ENCODE assay signal across 8 cellular contexts in the genomic region with DNA sequence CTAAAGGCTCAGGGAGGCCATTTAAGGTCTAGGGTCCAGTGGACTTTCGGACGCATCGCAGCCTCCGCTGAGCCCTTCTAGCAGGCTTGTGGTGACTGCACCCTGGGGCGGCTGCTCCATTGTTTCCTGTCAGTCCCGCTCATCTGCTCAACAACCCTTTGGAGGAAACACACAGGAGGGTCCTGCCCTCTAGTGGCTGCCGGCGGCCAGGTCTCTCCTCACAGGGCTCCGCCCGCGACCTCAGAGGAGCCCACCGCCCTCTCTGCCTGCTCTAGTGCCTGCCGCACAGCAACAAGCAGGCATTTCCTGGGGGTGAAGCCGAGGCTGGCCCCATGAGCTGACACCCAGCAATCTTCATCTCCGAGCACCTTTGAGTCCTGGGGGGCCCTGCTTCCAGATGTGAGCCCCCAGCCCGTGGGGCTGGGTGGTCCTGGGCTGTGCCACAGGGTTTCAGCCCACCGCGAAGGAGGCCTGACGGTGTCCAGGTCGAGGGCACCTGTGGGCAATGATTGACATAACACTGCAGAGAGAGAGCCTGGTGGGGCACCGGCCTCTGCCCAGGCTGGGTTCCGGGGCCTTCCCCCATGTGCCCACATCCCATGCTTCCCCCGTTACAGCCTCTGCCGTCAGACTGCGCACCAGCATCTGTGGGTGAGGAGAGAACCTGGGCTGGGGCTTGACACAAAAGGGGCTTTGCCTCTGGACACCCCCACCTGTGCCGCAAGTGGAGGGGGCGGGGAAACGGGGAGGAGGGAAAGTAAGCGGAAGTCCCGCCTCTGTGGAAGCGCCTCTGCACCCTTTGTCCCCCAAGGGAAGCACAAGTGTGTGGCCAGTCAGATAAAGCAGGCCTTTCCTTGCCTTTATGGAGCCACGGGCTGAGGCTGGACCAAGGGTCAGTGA. TPM values are rescaled to one million over a fixed set of nuclear protein-coding genes. Genes with fewer than 3 reads are reported as not detected.
DNase-seq lines count a peak whose midpoint lies in the region; ATAC-seq and TF ChIP-seq lines count a peak whose summit lies in the region.

No MANE protein-coding gene starts in this region.

- H3K9me3 ChIP-seq in HAP-1 (no peaks in the 10 kb centered on the region), MG63 (no peaks in the 10 kb centered on the region), upper lobe of right lung (no peaks in the 10 kb centered on the region)

- DNase-seq in GM04503 (ENCODE audit: low read depth) (peak; percentile 19), HAP-1 (ENCODE audit: low spot score in 2 of 2) (peak; percentile 88 to 93), MG63 (peak; percentile 75), SKM-1 (lab: John Stamatoyannopoulos, UW; ENCODE audit: unreplicated experiment) (peak; percentile 77), left cardiac atrium (peak; percentile 90), progenitor cell of endocrine pancreas (ENCODE audit: low spot score, unreplicated experiment) (peak; percentile 72), upper lobe of right lung (peak; percentile 93)
- DNase-seq in activated naive CD8-positive, alpha-beta T cell treated with anti-CD3 and anti-CD28 coated beads for 36 hours: peak; percentile 90

- intact Hi-C loops in left cardiac atrium (cut with DNase I): loop anchor here in 1 of 2 donors (2.0 to 10.0 kb wide), 4 partner anchors 24 to 331 kb away; no protein-coding TSS in a partner anchor
- intact Hi-C loops in upper lobe of right lung (cut with DNase I): no loop called here

- H3K4me1 ChIP-seq in HAP-1 (peaks cover 2% of the 10 kb centered on the region), upper lobe of right lung (peaks cover 10% of the 10 kb centered on the region)

- ATAC-seq in left cardiac atrium (peak; percentile 95 to 97), upper lobe of right lung (peak; percentile 94)

- peak overlapping the region; percentile 96 for H3K27ac Mint-ChIP-seq in activated naive CD8-positive, alpha-beta T cell treated with anti-CD3 and anti-CD28 coated beads for 36 hours
- H3K27ac Mint-ChIP-seq in progenitor cell of endocrine pancreas: peak overlapping the region; percentile 56

- H3K4me1 Mint-ChIP-seq in activated naive CD8-positive, alpha-beta T cell treated with anti-CD3 and anti-CD28 coated beads for 36 hours: peaks cover 15% of the 10 kb centered on the region
- peaks cover 7% of the 10 kb centered on the region for H3K4me1 Mint-ChIP-seq in progenitor cell of endocrine pancreas (ENCODE audit: low read depth)

- H3K4me3 ChIP-seq in HAP-1 (no peak overlapping the region), MG63 (peak overlapping the region; percentile 39), upper lobe of right lung (peak overlapping the region; percentile 75)

- peak overlapping the region; percentile 7 for H3K27ac ChIP-seq in upper lobe of right lung

- H3K27me3 ChIP-seq in HAP-1 (ENCODE audit: low read depth) (no peaks in the 10 kb centered on the region), MG63 (no peaks in the 10 kb centered on the region), upper lobe of right lung (no peaks in the 10 kb centered on the region)

- H3K36me3 Mint-ChIP-seq in activated naive CD8-positive, alpha-beta T cell treated with anti-CD3 and anti-CD28 coated beads for 36 hours: no peaks in the 10 kb centered on the region
- H3K36me3 Mint-ChIP-seq in progenitor cell of endocrine pancreas (ENCODE audit: insufficient read depth): no peaks in the 10 kb centered on the region

- H3K27me3 Mint-ChIP-seq in activated naive CD8-positive, alpha-beta T cell treated with anti-CD3 and anti-CD28 coated beads for 36 hours: no peaks in the 10 kb centered on the region
- peaks cover 6% of the 10 kb centered on the region for H3K27me3 Mint-ChIP-seq in progenitor cell of endocrine pancreas

- no peaks in the 10 kb centered on the region for H3K9me3 Mint-ChIP-seq in activated naive CD8-positive, alpha-beta T cell treated with anti-CD3 and anti-CD28 coated beads for 36 hours
- H3K9me3 Mint-ChIP-seq in progenitor cell of endocrine pancreas (ENCODE audit: low read depth): no peaks in the 10 kb centered on the region

- TF ChIP-seq CTCF in progenitor cell of endocrine pancreas (IDR thresholded peaks at IDR 0.05; ENCODE audit: unreplicated experiment): peak; percentile 94
- TF ChIP-seq CTCF in upper lobe of right lung (IDR thresholded peaks at IDR 0.05): peak; percentile 95

- H3K36me3 ChIP-seq in HAP-1 (replicated peaks): no peaks in the 10 kb centered on the region
- no peaks in the 10 kb centered on the region for H3K36me3 ChIP-seq in MG63
- H3K36me3 ChIP-seq in upper lobe of right lung: no peaks in the 10 kb centered on the region

- in situ Hi-C loops in HAP-1 (cut with MboI; ENCODE audit: low sequenced_read_pairs): loop anchor here (5.0 kb wide), 1 partner anchor 221 kb away; no protein-coding TSS in a partner anchor

- H3K4me3 Mint-ChIP-seq in activated naive CD8-positive, alpha-beta T cell treated with anti-CD3 and anti-CD28 coated beads for 36 hours: peak overlapping the region; percentile 88
- H3K4me3 Mint-ChIP-seq in progenitor cell of endocrine pancreas (ENCODE audit: low read depth): peak overlapping the region; percentile 55

RNA-seq across cellular contexts. Expression of a gene that starts 27.0 kb away (rescaled TPM):
- total RNA-seq in MG63 (2014; rRNA removed; shearing (Covaris generic); ENCODE audit: low replicate concordance): 3.4 and 3.5 TPM in 2 replicates
- 10 to 100 TPM; 19.7 to 21.9 TPM for total RNA-seq in activated naive CD8-positive, alpha-beta T cell treated with anti-CD3 and anti-CD28 coated beads for 36 hours
- 10 to 100 TPM; 12.7 to 16.4 TPM for total RNA-seq in left cardiac atrium
- total RNA-seq in progenitor cell of endocrine pancreas: 19.7 and 20.5 TPM in 2 replicates
- 17.2 TPM for total RNA-seq in upper lobe of right lung

RNA-seq across cellular contexts. Expression of a gene that starts 57.3 kb away (rescaled TPM):
- 3.9 and 17.4 TPM in 2 replicates for total RNA-seq in MG63 (2014; rRNA removed; shearing (Covaris generic); ENCODE audit: low replicate concordance)
- 10 to 100 TPM; 49.3 to 50.7 TPM for total RNA-seq in activated naive CD8-positive, alpha-beta T cell treated with anti-CD3 and anti-CD28 coated beads for 36 hours
- 10 to 100 TPM; 11.8 to 12.6 TPM for total RNA-seq in left cardiac atrium
- total RNA-seq in progenitor cell of endocrine pancreas: 22.0 and 22.5 TPM in 2 replicates
- 20.6 TPM for total RNA-seq in upper lobe of right lung

Comparison
In these comparisons a context has a peak if more than half of its experiments do, and no peak if none do; other contexts are left out.
1. DNase-seq: peak in every context shown above with its lines; median percentile 93 in upper lobe of right lung; 90 in HAP-1; 90 in activated naive CD8-positive, alpha-beta T cell treated with anti-CD3 and anti-CD28 coated beads for 36 hours; 90 in left cardiac atrium; 77 in SKM-1; 75 in MG63; 72 in progenitor cell of endocrine pancreas; 19 in GM04503.